In genomic region chr2:38653715-38654494, GRCh38 we compare ENCODE assay signal across 1 cellular context.
TF ChIP-seq lines count a peak whose summit lies in the region.

No MANE protein-coding gene starts in this region.

TF ChIP-seq in HepG2, 621 proteins besides CTCF, POLR2A, EP300 and RAD21 (continued from another document and continues in another):
- TF ChIP-seq ZNF407 (CRISPR knock-in tag; IDR thresholded peaks at IDR 0.05; ENCODE audit: not compliant biosample characterization) (peak; percentile 40), CHCHD3 (CRISPR knock-in tag; IDR thresholded peaks at IDR 0.05) (no peak), ZFY (CRISPR knock-in tag; IDR thresholded peaks at IDR 0.05) (peak; percentile 76), AHDC1 (CRISPR knock-in tag; IDR thresholded peaks at IDR 0.05; ENCODE audit: borderline replicate concordance) (no peak), PRPF4 (IDR thresholded peaks at IDR 0.05; ENCODE audit: low read depth, low read length, poor library complexity, severe bottlenecking) (no peak), ZNF670 (CRISPR knock-in tag; IDR thresholded peaks at IDR 0.05; ENCODE audit: borderline replicate concordance) (no peak), XBP1 (CRISPR knock-in tag; IDR thresholded peaks at IDR 0.05) (no peak), ZNF558 (CRISPR knock-in tag; IDR thresholded peaks at IDR 0.05; ENCODE audit: borderline replicate concordance) (no peak), PRMT3 (CRISPR knock-in tag; IDR thresholded peaks at IDR 0.05; ENCODE audit: borderline replicate concordance, low read depth) (no peak), ZFP82 (CRISPR knock-in tag; IDR thresholded peaks at IDR 0.05; ENCODE audit: borderline replicate concordance) (no peak), JDP2 (CRISPR knock-in tag; IDR thresholded peaks at IDR 0.05; ENCODE audit: borderline replicate concordance) (no peak), HDAC1 (CRISPR knock-in tag; IDR thresholded peaks at IDR 0.05) (no peak), POGZ (CRISPR knock-in tag; IDR thresholded peaks at IDR 0.05) (peak; percentile 52), JUND (CRISPR knock-in tag; IDR thresholded peaks at IDR 0.05) (no peak), NR1H2 (CRISPR knock-in tag; IDR thresholded peaks at IDR 0.05; ENCODE audit: borderline replicate concordance, low read depth) (no peak), ZNF704 (CRISPR knock-in tag; IDR thresholded peaks at IDR 0.05; ENCODE audit: borderline replicate concordance) (no peak), ZNF225 (CRISPR knock-in tag; IDR thresholded peaks at IDR 0.05) (0 out of 2 replicates have a peak, but pooled peaks have one; percentile 69), ELF1 (CRISPR knock-in tag; IDR thresholded peaks at IDR 0.05) (no peak), SMARCE1 (IDR thresholded peaks at IDR 0.05; ENCODE audit: borderline replicate concordance) (no peak), RFXANK (CRISPR knock-in tag; IDR thresholded peaks at IDR 0.05) (no peak), SUZ12 (IDR thresholded peaks at IDR 0.05; ENCODE audit: low read depth, low read length) (no peak), TSC22D2 (CRISPR knock-in tag; IDR thresholded peaks at IDR 0.05; ENCODE audit: borderline replicate concordance) (peak; percentile 33; the same call in 1 of the 2 replicates), SMAD1 (CRISPR knock-in tag; IDR thresholded peaks at IDR 0.05; ENCODE audit: borderline replicate concordance, low read depth) (peak; percentile 30; the same call in 1 of the 2 replicates), SAP130 (CRISPR knock-in tag; IDR thresholded peaks at IDR 0.05; ENCODE audit: low read depth) (peak; percentile 48), ZNF746 (CRISPR knock-in tag; IDR thresholded peaks at IDR 0.05) (no peak)
- TF ChIP-seq, protein P1, sequence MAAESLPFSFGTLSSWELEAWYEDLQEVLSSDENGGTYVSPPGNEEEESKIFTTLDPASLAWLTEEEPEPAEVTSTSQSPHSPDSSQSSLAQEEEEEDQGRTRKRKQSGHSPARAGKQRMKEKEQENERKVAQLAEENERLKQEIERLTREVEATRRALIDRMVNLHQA (CRISPR knock-in tag; IDR thresholded peaks at IDR 0.05): no peak
- TF ChIP-seq, protein P2, sequence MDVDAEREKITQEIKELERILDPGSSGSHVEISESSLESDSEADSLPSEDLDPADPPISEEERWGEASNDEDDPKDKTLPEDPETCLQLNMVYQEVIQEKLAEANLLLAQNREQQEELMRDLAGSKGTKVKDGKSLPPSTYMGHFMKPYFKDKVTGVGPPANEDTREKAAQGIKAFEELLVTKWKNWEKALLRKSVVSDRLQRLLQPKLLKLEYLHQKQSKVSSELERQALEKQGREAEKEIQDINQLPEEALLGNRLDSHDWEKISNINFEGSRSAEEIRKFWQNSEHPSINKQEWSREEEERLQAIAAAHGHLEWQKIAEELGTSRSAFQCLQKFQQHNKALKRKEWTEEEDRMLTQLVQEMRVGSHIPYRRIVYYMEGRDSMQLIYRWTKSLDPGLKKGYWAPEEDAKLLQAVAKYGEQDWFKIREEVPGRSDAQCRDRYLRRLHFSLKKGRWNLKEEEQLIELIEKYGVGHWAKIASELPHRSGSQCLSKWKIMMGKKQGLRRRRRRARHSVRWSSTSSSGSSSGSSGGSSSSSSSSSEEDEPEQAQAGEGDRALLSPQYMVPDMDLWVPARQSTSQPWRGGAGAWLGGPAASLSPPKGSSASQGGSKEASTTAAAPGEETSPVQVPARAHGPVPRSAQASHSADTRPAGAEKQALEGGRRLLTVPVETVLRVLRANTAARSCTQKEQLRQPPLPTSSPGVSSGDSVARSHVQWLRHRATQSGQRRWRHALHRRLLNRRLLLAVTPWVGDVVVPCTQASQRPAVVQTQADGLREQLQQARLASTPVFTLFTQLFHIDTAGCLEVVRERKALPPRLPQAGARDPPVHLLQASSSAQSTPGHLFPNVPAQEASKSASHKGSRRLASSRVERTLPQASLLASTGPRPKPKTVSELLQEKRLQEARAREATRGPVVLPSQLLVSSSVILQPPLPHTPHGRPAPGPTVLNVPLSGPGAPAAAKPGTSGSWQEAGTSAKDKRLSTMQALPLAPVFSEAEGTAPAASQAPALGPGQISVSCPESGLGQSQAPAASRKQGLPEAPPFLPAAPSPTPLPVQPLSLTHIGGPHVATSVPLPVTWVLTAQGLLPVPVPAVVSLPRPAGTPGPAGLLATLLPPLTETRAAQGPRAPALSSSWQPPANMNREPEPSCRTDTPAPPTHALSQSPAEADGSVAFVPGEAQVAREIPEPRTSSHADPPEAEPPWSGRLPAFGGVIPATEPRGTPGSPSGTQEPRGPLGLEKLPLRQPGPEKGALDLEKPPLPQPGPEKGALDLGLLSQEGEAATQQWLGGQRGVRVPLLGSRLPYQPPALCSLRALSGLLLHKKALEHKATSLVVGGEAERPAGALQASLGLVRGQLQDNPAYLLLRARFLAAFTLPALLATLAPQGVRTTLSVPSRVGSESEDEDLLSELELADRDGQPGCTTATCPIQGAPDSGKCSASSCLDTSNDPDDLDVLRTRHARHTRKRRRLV (CRISPR knock-in tag; IDR thresholded peaks at IDR 0.05): no peak
- TF ChIP-seq, protein P3, sequence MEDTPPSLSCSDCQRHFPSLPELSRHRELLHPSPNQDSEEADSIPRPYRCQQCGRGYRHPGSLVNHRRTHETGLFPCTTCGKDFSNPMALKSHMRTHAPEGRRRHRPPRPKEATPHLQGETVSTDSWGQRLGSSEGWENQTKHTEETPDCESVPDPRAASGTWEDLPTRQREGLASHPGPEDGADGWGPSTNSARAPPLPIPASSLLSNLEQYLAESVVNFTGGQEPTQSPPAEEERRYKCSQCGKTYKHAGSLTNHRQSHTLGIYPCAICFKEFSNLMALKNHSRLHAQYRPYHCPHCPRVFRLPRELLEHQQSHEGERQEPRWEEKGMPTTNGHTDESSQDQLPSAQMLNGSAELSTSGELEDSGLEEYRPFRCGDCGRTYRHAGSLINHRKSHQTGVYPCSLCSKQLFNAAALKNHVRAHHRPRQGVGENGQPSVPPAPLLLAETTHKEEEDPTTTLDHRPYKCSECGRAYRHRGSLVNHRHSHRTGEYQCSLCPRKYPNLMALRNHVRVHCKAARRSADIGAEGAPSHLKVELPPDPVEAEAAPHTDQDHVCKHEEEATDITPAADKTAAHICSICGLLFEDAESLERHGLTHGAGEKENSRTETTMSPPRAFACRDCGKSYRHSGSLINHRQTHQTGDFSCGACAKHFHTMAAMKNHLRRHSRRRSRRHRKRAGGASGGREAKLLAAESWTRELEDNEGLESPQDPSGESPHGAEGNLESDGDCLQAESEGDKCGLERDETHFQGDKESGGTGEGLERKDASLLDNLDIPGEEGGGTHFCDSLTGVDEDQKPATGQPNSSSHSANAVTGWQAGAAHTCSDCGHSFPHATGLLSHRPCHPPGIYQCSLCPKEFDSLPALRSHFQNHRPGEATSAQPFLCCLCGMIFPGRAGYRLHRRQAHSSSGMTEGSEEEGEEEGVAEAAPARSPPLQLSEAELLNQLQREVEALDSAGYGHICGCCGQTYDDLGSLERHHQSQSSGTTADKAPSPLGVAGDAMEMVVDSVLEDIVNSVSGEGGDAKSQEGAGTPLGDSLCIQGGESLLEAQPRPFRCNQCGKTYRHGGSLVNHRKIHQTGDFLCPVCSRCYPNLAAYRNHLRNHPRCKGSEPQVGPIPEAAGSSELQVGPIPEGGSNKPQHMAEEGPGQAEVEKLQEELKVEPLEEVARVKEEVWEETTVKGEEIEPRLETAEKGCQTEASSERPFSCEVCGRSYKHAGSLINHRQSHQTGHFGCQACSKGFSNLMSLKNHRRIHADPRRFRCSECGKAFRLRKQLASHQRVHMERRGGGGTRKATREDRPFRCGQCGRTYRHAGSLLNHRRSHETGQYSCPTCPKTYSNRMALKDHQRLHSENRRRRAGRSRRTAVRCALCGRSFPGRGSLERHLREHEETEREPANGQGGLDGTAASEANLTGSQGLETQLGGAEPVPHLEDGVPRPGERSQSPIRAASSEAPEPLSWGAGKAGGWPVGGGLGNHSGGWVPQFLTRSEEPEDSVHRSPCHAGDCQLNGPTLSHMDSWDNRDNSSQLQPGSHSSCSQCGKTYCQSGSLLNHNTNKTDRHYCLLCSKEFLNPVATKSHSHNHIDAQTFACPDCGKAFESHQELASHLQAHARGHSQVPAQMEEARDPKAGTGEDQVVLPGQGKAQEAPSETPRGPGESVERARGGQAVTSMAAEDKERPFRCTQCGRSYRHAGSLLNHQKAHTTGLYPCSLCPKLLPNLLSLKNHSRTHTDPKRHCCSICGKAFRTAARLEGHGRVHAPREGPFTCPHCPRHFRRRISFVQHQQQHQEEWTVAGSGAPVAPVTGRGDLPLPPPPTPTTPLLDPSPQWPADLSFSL (CRISPR knock-in tag; IDR thresholded peaks at IDR 0.05): no peak; the same call in 1 of the 2 replicates
